9 cellular contexts compared by ENCODE assay signal in genomic region chr11:32154275-32154674, GRCh38.
DNase-seq lines count a peak whose midpoint lies in the region; ATAC-seq and TF ChIP-seq lines count a peak whose summit lies in the region.
"Had no signal": no experiment of that assay in that cellular context is flagged by ENCODE, and none has a peak within 500 bp of the region (broad histone marks: within the 10 kb centered on the region; RNA-seq: fewer than 3 reads in every experiment).

No MANE protein-coding gene starts in this region.

- POLR2A ChIA-PET in WTC11 (lab: Charles Lee) = no interaction called here

- H3K27ac Mint-ChIP-seq in WTC11 = no peak overlapping the region
- H3K27ac Mint-ChIP-seq: activated T-cell treated with anti-CD3 and anti-CD28 coated beads, Interleukin-2, amount 50 U/mL, for 72 hours; naive B cell had no signal

- DNase-seq in WTC11 (ENCODE audit: low spot score) (no peak), osteoblast (ENCODE audit: insufficient read length, low spot score, missing footprints) (no peak), NCI-H2081 treated with DMSO at 0.1 percent for 48 hours (lab: John Stamatoyannopoulos, UW) (no peak)
- DNase-seq in stimulated activated CD8-positive, alpha-beta memory T cell treated with anti-CD3 and anti-CD28 coated beads, Interleukin-4, amount 100 ng/mL, for 48 hours = no peak
- DNase-seq: activated T-cell treated with anti-CD3 and anti-CD28 coated beads, Interleukin-2, amount 50 U/mL, for 72 hours; naive B cell had no signal

- H3K79me2 ChIP-seq in osteoblast (ENCODE audit: insufficient read depth, low read length) = no peaks in the 10 kb centered on the region

- peaks cover 9% of the 10 kb centered on the region for H3K9me3 Mint-ChIP-seq in WTC11
- H3K9me3 Mint-ChIP-seq: activated T-cell treated with anti-CD3 and anti-CD28 coated beads, Interleukin-2, amount 50 U/mL, for 72 hours had no signal

- peaks cover 2% of the 10 kb centered on the region for H3K27me3 Mint-ChIP-seq in WTC11 (ENCODE audit: low read depth)

- ATAC-seq in GM19372 (IDR thresholded peaks at IDR 0.05; ENCODE audit: low read depth, unreplicated experiment) (peak; percentile 46), HG03378 (IDR thresholded peaks at IDR 0.05; ENCODE audit: unreplicated experiment) (peak; percentile 47), WTC11 (peak; percentile 28), GM18520 (IDR thresholded peaks at IDR 0.05; ENCODE audit: unreplicated experiment) (no peak)
- ATAC-seq: activated T-cell treated with anti-CD3 and anti-CD28 coated beads, Interleukin-2, amount 50 U/mL, for 72 hours had no signal

- no peak overlapping the region for H2AFZ ChIP-seq in osteoblast (ENCODE audit: low read length)

- TF ChIP-seq CTCF in WTC11 (IDR thresholded peaks at IDR 0.05) (no peak), osteoblast (IDR thresholded peaks at IDR 0.05; ENCODE audit: extremely low read depth, low read depth, low read length) (peak; percentile 20)

- peaks cover 5% of the 10 kb centered on the region for H3K4me1 ChIP-seq in osteoblast (ENCODE audit: insufficient read depth, low read length)

- H3K4me3 ChIP-seq in osteoblast (ENCODE audit: insufficient read depth, low read length) = no peak overlapping the region

- no peak overlapping the region for H3K4me3 Mint-ChIP-seq in WTC11
- H3K4me3 Mint-ChIP-seq: activated T-cell treated with anti-CD3 and anti-CD28 coated beads, Interleukin-2, amount 50 U/mL, for 72 hours; naive B cell had no signal

- no peaks in the 10 kb centered on the region for H3K36me3 Mint-ChIP-seq in WTC11
- H3K36me3 Mint-ChIP-seq: naive B cell had no signal

- peaks cover 4% of the 10 kb centered on the region for H3K27me3 ChIP-seq in osteoblast (ENCODE audit: insufficient read depth, low read length)

- no peaks in the 10 kb centered on the region for H3K36me3 ChIP-seq in osteoblast (ENCODE audit: insufficient read depth, low read length)

- no peak overlapping the region for H3K4me2 ChIP-seq in osteoblast (ENCODE audit: insufficient read depth, low read length)

- H4K20me1 ChIP-seq in osteoblast (ENCODE audit: insufficient read depth, low read length) = no peaks in the 10 kb centered on the region

- no peaks in the 10 kb centered on the region for H3K9me3 ChIP-seq in osteoblast (ENCODE audit: low read depth, low read length)

- CTCF ChIA-PET in WTC11 (lab: Charles Lee) = interaction anchor here (0.7 to 1.9 kb wide), 8 partner anchors 13 to 128 kb away, joined by 3 to 5 read pairs (median 4); no protein-coding TSS in a partner anchor

- peaks cover 3% of the 10 kb centered on the region for H3K4me1 Mint-ChIP-seq in WTC11
- H3K4me1 Mint-ChIP-seq: naive B cell had no signal

- H3K27ac ChIP-seq in osteoblast (ENCODE audit: low read depth, low read length) = no peak overlapping the region

TF ChIP-seq in WTC11, 78 proteins besides CTCF, POLR2A, EP300 and RAD21:
- no peak for TF ChIP-seq MYBL2 (CRISPR knock-in tag; IDR thresholded peaks at IDR 0.05)
- no peak for TF ChIP-seq ZNF138 (CRISPR knock-in tag; conservative IDR thresholded peaks at IDR 0.05)
- no peak for TF ChIP-seq PRDM15 (CRISPR knock-in tag; IDR thresholded peaks at IDR 0.05)
- no peak for TF ChIP-seq ARID4B (CRISPR knock-in tag; IDR thresholded peaks at IDR 0.05; ENCODE audit: borderline replicate concordance)
- TF ChIP-seq ATF3 (CRISPR knock-in tag; conservative IDR thresholded peaks at IDR 0.05) = no peak
- TF ChIP-seq USF2 (CRISPR knock-in tag; IDR thresholded peaks at IDR 0.05) = no peak
- no peak for TF ChIP-seq CREB1 (CRISPR knock-in tag; IDR thresholded peaks at IDR 0.05)
- no peak for TF ChIP-seq TEAD1 (CRISPR knock-in tag; IDR thresholded peaks at IDR 0.05)
- TF ChIP-seq SMAD3 (CRISPR knock-in tag; IDR thresholded peaks at IDR 0.05; ENCODE audit: borderline replicate concordance) = no peak
- TF ChIP-seq FOXP1 (CRISPR knock-in tag; IDR thresholded peaks at IDR 0.05; ENCODE audit: borderline replicate concordance) = no peak
